Comparison of ENCODE assay signal across 11 cellular contexts in the genomic region with DNA sequence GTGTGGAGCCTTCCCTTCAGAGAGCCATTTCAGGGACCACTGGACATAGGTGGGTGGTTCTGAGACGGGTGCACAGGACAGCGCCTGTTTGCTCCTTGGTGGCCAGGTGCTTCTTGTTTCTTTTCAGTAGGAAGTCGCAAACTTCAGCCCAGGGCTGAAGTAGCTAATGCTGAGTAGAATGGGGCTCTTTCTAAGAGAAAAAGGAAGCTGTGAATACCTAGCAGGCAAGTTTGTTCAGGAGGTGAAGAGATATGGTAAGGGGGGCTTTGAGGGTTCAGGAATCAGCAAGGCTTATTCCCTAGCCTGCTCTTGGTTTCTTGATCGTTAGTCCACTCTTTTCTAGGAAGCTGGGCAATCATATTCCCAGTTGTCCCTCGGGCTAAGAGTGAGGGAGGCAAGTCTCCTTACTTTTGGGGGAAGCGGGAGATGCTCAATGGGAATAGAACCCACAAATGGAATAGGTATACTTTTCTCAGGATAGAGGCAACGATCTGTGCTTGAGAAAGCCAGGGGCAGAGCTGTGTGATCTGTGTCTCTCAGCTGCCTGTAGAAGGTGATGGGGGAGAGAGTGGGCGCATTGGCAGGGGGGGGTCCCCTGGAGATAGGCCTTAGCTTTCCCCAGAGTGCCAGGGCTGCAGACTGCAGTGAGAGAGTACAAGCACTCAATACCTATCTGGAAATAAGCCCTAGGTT. TPM values are rescaled to one million over a fixed set of nuclear protein-coding genes. Genes with fewer than 3 reads are reported as not detected.
DNase-seq lines count a peak whose midpoint lies in the region; ATAC-seq and TF ChIP-seq lines count a peak whose summit lies in the region.
"Had no signal": no experiment of that assay in that cellular context is flagged by ENCODE, and none has a peak within 500 bp of the region (broad histone marks: within the 10 kb centered on the region; RNA-seq: fewer than 3 reads in every experiment).

No MANE protein-coding gene starts in this region.

- WGBS in psoas muscle, 3 donors: 69 to 73% (median 71%) methylated on average over 8 of the region's 8 CpGs

- H3K4me1 Mint-ChIP-seq in dendritic cell treated with granulocyte-macrophage colony-stimulating factor and Interleukin-4, amounts not matched to agents 40 ng/mL and 50 ng/mL, for 4 days (ENCODE audit: low read depth): peaks cover 63% of the 10 kb centered on the region

- no peak overlapping the region for H3K4me3 ChIP-seq in psoas muscle

- H3K27me3 ChIP-seq in psoas muscle (ENCODE audit: insufficient read depth in 3 of 3, low read length in 2 of 3): no peaks in the 10 kb centered on the region
- H3K27me3 ChIP-seq: SJCRH30 had no signal

- peak overlapping the region; percentile 7 for H3K4me3 Mint-ChIP-seq in dendritic cell treated with granulocyte-macrophage colony-stimulating factor and Interleukin-4, amounts not matched to agents 40 ng/mL and 50 ng/mL, for 4 days

- H3K9me3 Mint-ChIP-seq in dendritic cell treated with granulocyte-macrophage colony-stimulating factor and Interleukin-4, amounts not matched to agents 40 ng/mL and 50 ng/mL, for 4 days: no peaks in the 10 kb centered on the region

- H3K36me3 Mint-ChIP-seq in dendritic cell treated with granulocyte-macrophage colony-stimulating factor and Interleukin-4, amounts not matched to agents 40 ng/mL and 50 ng/mL, for 4 days (ENCODE audit: low read depth): peaks cover 35% of the 10 kb centered on the region

- intact Hi-C loops in dendritic cell treated with granulocyte-macrophage colony-stimulating factor and Interleukin-4, amounts not matched to agents 40 ng/mL and 50 ng/mL, for 4 days (cut with micrococcal nuclease): no loop called here
- intact Hi-C loops in psoas muscle (cut with DNase I): loop anchor here (5.0 kb wide), 1 partner anchor 35 kb away; no protein-coding TSS in a partner anchor

- no peaks in the 10 kb centered on the region for H3K9me3 ChIP-seq in psoas muscle
- H3K9me3 ChIP-seq: left lung, SJCRH30 had no signal

- H3K27ac ChIP-seq in psoas muscle: peak overlapping the region; percentile 87
- H3K27ac ChIP-seq: SJCRH30 had no signal

- peaks cover 51% of the 10 kb centered on the region for H3K27me3 Mint-ChIP-seq in dendritic cell treated with granulocyte-macrophage colony-stimulating factor and Interleukin-4, amounts not matched to agents 40 ng/mL and 50 ng/mL, for 4 days

- POLR2A ChIA-PET in GM10248 (lab: Yijun Ruan, JAX): interaction anchor here (0.6 kb wide), 1 partner anchor 76 kb away, joined by 4 read pairs; no protein-coding TSS in a partner anchor

- peak overlapping the region; percentile 63 for H3K27ac Mint-ChIP-seq in dendritic cell treated with granulocyte-macrophage colony-stimulating factor and Interleukin-4, amounts not matched to agents 40 ng/mL and 50 ng/mL, for 4 days

- TF ChIP-seq CTCF in GM10248 (IDR thresholded peaks at IDR 0.05; ENCODE audit: control extremely low read depth, extremely low read depth, low read depth, missing control alignments) (no peak), psoas muscle (IDR thresholded peaks at IDR 0.05) (no peak)

- no peaks in the 10 kb centered on the region for H3K36me3 ChIP-seq in psoas muscle (ENCODE audit: insufficient read depth in 1 of 2, low read depth in 1 of 2)
- H3K36me3 ChIP-seq: left lung, SJCRH30 had no signal

- CTCF ChIA-PET in GM10248 (lab: Yijun Ruan, JAX): interaction anchor here (0.5 to 1.9 kb wide), 14 partner anchors 10 to 239 kb away, joined by 3 to 12 read pairs (median 4); no protein-coding TSS in a partner anchor

- ATAC-seq in psoas muscle: no peak
- ATAC-seq in GM21825 (IDR thresholded peaks at IDR 0.05; ENCODE audit: unreplicated experiment): no peak
- ATAC-seq: left lung had no signal

- in situ Hi-C loops in KBM-7 (cut with MboI; ENCODE audit: low pct_unique_long_range_greater_than_20kb, low sequenced_read_pairs): no loop called here

- DNase-seq in GM10248 (ENCODE audit: extremely low spot score): peak; percentile 13
- DNase-seq in KBM-7: peak; percentile 57
- DNase-seq in psoas muscle: no peak
- DNase-seq in amygdala (lab: John Stamatoyannopoulos, UW): no peak
- DNase-seq in NCI-H446 treated with DMSO at 0.1 percent for 48 hours (lab: John Stamatoyannopoulos, UW): no peak
- DNase-seq in NCI-H1694 (lab: John Stamatoyannopoulos, UW): no peak
- DNase-seq: left lung, NCI-H146 had no signal

- peaks cover 57% of the 10 kb centered on the region for H3K4me1 ChIP-seq in psoas muscle

RNA-seq across cellular contexts. Expression of gene PURA, which starts 1.9 kb away (rescaled TPM):
- total RNA-seq in psoas muscle: 10 to 100 TPM; 11.8 to 20.4 (median 19.3) TPM
- 1 to 10 TPM; 3.2 to 8.8 (median 3.4) TPM for polyA plus RNA-seq in psoas muscle

RNA-seq across cellular contexts. Expression of gene IGIP, which starts 13.7 kb away (rescaled TPM):
- total RNA-seq in psoas muscle: 10 to 100 TPM in 2 of 4 donors, 1 to 10 TPM in 2; 5.1 to 11.6 (median 9.3) TPM
- 1 to 10 TPM; 3.5 to 6.8 (median 3.6) TPM for polyA plus RNA-seq in psoas muscle

Comparison
In these comparisons a context has a peak if more than half of its experiments do, and no peak if none do; other contexts are left out.
1. DNase-seq: peak in GM10248 (single experiment) and KBM-7 (single experiment); none in psoas muscle (0 of 2), amygdala (0 of 56), NCI-H446 treated with DMSO at 0.1 percent for 48 hours (single experiment) and NCI-H1694 (single experiment).